1 cellular context compared by ENCODE assay signal in the genomic region with DNA sequence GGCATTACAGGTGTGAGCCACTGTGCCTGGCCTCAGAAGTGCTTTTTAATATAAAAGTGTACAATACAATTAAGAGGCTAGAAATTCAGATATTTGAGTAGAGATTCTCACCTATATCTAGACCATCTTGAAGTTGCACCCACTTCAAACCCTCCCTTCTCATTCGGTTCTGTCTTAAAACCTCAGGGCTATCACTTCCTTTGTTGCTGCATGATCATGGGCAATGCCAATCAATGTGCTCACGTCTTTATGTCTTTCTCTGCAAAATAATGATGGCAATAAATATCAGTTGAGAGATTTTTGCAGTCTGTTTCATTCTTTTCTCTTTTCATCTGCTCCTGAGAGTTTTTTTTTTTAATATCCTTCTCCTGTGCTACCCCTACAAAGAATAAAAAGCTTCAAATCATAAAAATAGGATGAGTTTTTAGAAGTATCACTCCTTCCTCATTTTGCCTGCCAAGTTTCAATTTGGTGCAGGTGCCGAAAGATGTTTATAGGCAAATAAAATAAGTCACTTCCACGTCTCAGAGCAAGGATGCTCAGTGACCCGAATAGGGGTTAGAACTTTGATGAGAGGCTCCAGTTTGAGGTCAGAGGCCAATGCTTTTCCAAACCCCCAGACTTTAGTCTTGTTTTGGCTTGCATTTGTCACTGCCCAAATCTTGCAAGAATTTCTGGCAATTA.
TF ChIP-seq lines count a peak whose summit lies in the region.

No MANE protein-coding gene starts in this region.

TF ChIP-seq in SK-N-SH, 30 proteins besides CTCF, POLR2A, EP300 and RAD21 (continued from another document):
- TF ChIP-seq, protein P1, sequence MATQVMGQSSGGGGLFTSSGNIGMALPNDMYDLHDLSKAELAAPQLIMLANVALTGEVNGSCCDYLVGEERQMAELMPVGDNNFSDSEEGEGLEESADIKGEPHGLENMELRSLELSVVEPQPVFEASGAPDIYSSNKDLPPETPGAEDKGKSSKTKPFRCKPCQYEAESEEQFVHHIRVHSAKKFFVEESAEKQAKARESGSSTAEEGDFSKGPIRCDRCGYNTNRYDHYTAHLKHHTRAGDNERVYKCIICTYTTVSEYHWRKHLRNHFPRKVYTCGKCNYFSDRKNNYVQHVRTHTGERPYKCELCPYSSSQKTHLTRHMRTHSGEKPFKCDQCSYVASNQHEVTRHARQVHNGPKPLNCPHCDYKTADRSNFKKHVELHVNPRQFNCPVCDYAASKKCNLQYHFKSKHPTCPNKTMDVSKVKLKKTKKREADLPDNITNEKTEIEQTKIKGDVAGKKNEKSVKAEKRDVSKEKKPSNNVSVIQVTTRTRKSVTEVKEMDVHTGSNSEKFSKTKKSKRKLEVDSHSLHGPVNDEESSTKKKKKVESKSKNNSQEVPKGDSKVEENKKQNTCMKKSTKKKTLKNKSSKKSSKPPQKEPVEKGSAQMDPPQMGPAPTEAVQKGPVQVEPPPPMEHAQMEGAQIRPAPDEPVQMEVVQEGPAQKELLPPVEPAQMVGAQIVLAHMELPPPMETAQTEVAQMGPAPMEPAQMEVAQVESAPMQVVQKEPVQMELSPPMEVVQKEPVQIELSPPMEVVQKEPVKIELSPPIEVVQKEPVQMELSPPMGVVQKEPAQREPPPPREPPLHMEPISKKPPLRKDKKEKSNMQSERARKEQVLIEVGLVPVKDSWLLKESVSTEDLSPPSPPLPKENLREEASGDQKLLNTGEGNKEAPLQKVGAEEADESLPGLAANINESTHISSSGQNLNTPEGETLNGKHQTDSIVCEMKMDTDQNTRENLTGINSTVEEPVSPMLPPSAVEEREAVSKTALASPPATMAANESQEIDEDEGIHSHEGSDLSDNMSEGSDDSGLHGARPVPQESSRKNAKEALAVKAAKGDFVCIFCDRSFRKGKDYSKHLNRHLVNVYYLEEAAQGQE (IDR thresholded peaks at IDR 0.05; ENCODE audit: low read depth, low read length): no peak
- TF ChIP-seq YY1 (IDR thresholded peaks at IDR 0.05; ENCODE audit: low read depth) (no peak), MXI1 (IDR thresholded peaks at IDR 0.05; ENCODE audit: low read depth, low read length) (no peak)
- TF ChIP-seq, protein P2, sequence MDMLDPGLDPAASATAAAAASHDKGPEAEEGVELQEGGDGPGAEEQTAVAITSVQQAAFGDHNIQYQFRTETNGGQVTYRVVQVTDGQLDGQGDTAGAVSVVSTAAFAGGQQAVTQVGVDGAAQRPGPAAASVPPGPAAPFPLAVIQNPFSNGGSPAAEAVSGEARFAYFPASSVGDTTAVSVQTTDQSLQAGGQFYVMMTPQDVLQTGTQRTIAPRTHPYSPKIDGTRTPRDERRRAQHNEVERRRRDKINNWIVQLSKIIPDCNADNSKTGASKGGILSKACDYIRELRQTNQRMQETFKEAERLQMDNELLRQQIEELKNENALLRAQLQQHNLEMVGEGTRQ (IDR thresholded peaks at IDR 0.05; ENCODE audit: borderline replicate concordance, low read depth, low read length): no peak
TF ChIP-seq in SK-N-SH: peak in this region for 0.
